19 cellular contexts compared by ENCODE assay signal in the genomic region with DNA sequence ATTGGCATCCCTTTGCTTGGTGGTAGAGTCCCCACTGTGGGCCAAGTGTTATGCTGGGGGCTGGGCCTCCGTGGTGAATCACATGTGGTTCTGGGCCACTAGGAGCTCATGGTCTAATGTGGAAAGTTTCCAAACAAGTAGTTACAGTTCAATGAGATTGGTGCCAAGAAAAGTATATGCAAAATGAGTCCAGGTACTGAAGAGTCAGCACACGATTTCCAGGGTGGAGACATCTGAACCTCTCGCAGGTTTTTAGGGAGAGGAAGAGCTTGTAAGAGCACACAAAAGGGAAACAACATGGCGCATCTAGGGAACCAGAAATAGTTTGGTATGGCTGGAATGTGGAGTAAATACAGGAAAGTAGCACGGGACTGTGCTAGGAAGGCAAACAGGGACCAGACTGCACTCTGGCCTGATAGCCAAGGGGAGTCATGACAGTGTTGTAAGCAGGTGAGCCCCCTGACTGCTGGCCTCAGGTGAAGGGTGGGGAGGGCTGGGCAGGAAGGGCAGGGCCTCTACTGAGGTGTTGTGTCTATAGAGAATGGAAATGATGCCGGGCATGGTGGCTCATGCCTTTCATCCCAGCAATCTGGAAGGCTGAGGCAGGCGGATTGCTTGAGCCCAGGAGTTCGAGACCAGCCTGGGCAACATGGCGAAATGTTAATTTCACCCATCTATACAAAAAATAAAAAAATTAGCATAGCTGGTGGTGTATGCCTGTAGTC. TPM values are rescaled to one million over a fixed set of nuclear protein-coding genes. Genes with fewer than 3 reads are reported as not detected.
DNase-seq lines count a peak whose midpoint lies in the region; ATAC-seq and TF ChIP-seq lines count a peak whose summit lies in the region.
"Had no signal": no experiment of that assay in that cellular context is flagged by ENCODE, and none has a peak within 500 bp of the region (broad histone marks: within the 10 kb centered on the region; RNA-seq: fewer than 3 reads in every experiment).

No MANE protein-coding gene starts in this region.

- WGBS in neuronal stem cell (ENCODE audit: extremely low coverage in 2 of 2, insufficient read length in 2 of 2, insufficient replicate concordance in 1 of 2), 2 donors, result no CpG with 5 or more reads among the region's 9 CpGs
- 72% methylated on average over 9 of the region's 9 CpGs for WGBS in suprapubic skin

- no peak overlapping the region for H3K4me2 ChIP-seq in neuronal stem cell (ENCODE audit: insufficient read depth, low read length, poor library complexity, severe bottlenecking)

- peaks cover 3% of the 10 kb centered on the region for H3K79me1 ChIP-seq in neuronal stem cell (ENCODE audit: low read depth, low read length)

- peaks cover 4% of the 10 kb centered on the region for H3K4me1 Mint-ChIP-seq in activated CD4-positive, alpha-beta T cell treated with anti-CD3 and anti-CD28 coated beads, Interleukin-2, amount 10 ng/mL, durations not matched to agents 24 days and 14 days

- peak overlapping the region; percentile 57 for H2BK5ac ChIP-seq in neuronal stem cell (ENCODE audit: low read length)

- peak; percentile 24 for DNase-seq in EL
- DNase-seq in brain microvascular endothelial cell, result peak; percentile 18
- DNase-seq in globus pallidus (ENCODE audit: low spot score), result peak; percentile 21
- DNase-seq in neuronal stem cell (ENCODE audit: low spot score), result no peak
- no peak for DNase-seq in suprapubic skin (ENCODE audit: low spot score in 2 of 2)
- DNase-seq in GM19238 (ENCODE audit: insufficient read length, low spot score), result no peak
- DNase-seq in activated CD4-positive, alpha-beta T cell treated with anti-CD3 and anti-CD28 coated beads, Interleukin-2, amount 10 ng/mL, durations not matched to agents 24 days and 14 days, result no peak
- DNase-seq: activated CD4-positive, alpha-beta T cell treated with anti-CD3 and anti-CD28 coated beads, Interleukin-2, amount 50 U/mL, for 4 hours; activated naive CD4-positive, alpha-beta T cell treated with anti-CD3 and anti-CD28 coated beads, Interleukin-2, amount 10 ng/mL, durations not matched to agents 7 days and 5 days; activated T-cell treated with anti-CD3 and anti-CD28 coated beads, Interleukin-2, amount 50 U/mL, for 1 hour; CD4-positive, alpha-beta T cell; gastrocnemius medialis; RPMI8226; stimulated activated CD4-positive, alpha-beta T cell treated with anti-CD3 and anti-CD28 coated beads, Interleukin-15, amount 100 ng/mL, for 24 hours; stimulated activated naive CD8-positive, alpha-beta T cell treated with anti-CD3 and anti-CD28 coated beads, Interleukin-15, Interleukin-2, amounts not matched to agents 100 U/mL and 50 U/mL, for 24 hours had no signal

- H3K9me3 Mint-ChIP-seq in activated CD4-positive, alpha-beta T cell treated with anti-CD3 and anti-CD28 coated beads, Interleukin-2, amount 10 ng/mL, durations not matched to agents 24 days and 14 days, result no peaks in the 10 kb centered on the region
- H3K9me3 Mint-ChIP-seq: activated naive CD4-positive, alpha-beta T cell treated with anti-CD3 and anti-CD28 coated beads, Interleukin-2, amount 10 ng/mL, durations not matched to agents 7 days and 5 days; CD4-positive, alpha-beta T cell; natural killer cell treated with Interleukin-12 subunit alpha and Interleukin-12 subunit beta and Interleukin-15 and Interleukin-18, amount 100 ng/mL, for 72 hours had no signal

- no peak overlapping the region for H3K4me3 ChIP-seq in brain microvascular endothelial cell (ENCODE audit: low read depth, low read length)
- H3K4me3 ChIP-seq in neuronal stem cell (ENCODE audit: low read length in 2 of 2), result no peak overlapping the region
- H3K4me3 ChIP-seq in suprapubic skin, result no peak overlapping the region
- H3K4me3 ChIP-seq: gastrocnemius medialis, lung, vagina had no signal

- H3K9me3 ChIP-seq in neuronal stem cell (replicated peaks in 1 of 2; ENCODE audit: control insufficient read depth in 2 of 2, insufficient read depth in 1 of 2, low read depth in 1 of 2, low read length in 2 of 2), result no peaks in the 10 kb centered on the region
- no peaks in the 10 kb centered on the region for H3K9me3 ChIP-seq in suprapubic skin
- H3K9me3 ChIP-seq: gastrocnemius medialis, vagina had no signal

- in situ Hi-C loops in brain microvascular endothelial cell (cut with HindIII; ENCODE audit: low pct_ligation_motif_present, low sequenced_read_pairs), result no loop called here

- H3K14ac ChIP-seq in neuronal stem cell (ENCODE audit: low read length), result no peak overlapping the region

- peak overlapping the region; percentile 83 for H4K8ac ChIP-seq in neuronal stem cell (ENCODE audit: low read depth, low read length)

- no peak overlapping the region for H2AK5ac ChIP-seq in neuronal stem cell (ENCODE audit: low read depth, low read length)

- no peak overlapping the region for H2AFZ ChIP-seq in neuronal stem cell (ENCODE audit: low read length)

- no peak for TF ChIP-seq EP300 in suprapubic skin (IDR thresholded peaks at IDR 0.05)

- intact Hi-C loops in activated CD4-positive, alpha-beta T cell treated with anti-CD3 and anti-CD28 coated beads, Interleukin-2, amount 10 ng/mL, durations not matched to agents 24 days and 14 days (cut with micrococcal nuclease), result loop anchor here (1.0 kb wide), 1 partner anchor 13 kb away; the partner anchor contains the start of genes C22orf23 and POLR2F

- no peak overlapping the region for H3K4me3 Mint-ChIP-seq in activated CD4-positive, alpha-beta T cell treated with anti-CD3 and anti-CD28 coated beads, Interleukin-2, amount 10 ng/mL, durations not matched to agents 24 days and 14 days
- H3K4me3 Mint-ChIP-seq: activated naive CD4-positive, alpha-beta T cell treated with anti-CD3 and anti-CD28 coated beads, Interleukin-2, amount 10 ng/mL, durations not matched to agents 7 days and 5 days; CD4-positive, alpha-beta T cell; natural killer cell treated with Interleukin-12 subunit alpha and Interleukin-12 subunit beta and Interleukin-15 and Interleukin-18, amount 100 ng/mL, for 72 hours had no signal

- TF ChIP-seq POLR2A in suprapubic skin (IDR thresholded peaks at IDR 0.05), result no peak

- peak overlapping the region; percentile 45 for H3K27ac ChIP-seq in brain microvascular endothelial cell
- no peak overlapping the region for H3K27ac ChIP-seq in neuronal stem cell (replicated peaks; ENCODE audit: low read length)
- no peak overlapping the region for H3K27ac ChIP-seq in suprapubic skin
- H3K27ac ChIP-seq: gastrocnemius medialis, vagina had no signal

- TF ChIP-seq CTCF in brain microvascular endothelial cell (IDR thresholded peaks at IDR 0.05; ENCODE audit: low read depth, low read length, missing control alignments) (no peak), suprapubic skin (IDR thresholded peaks at IDR 0.05) (no peak)

- H3K4me1 ChIP-seq in neuronal stem cell (ENCODE audit: control insufficient read depth in 2 of 2, insufficient read depth in 1 of 2, low read depth in 1 of 2, low read length in 2 of 2) (peaks cover 4 to 21% of the 10 kb centered on the region in 2 donors), suprapubic skin (peaks cover 16% of the 10 kb centered on the region)
- H3K4me1 ChIP-seq: vagina had no signal

- no peak overlapping the region for H3K23ac ChIP-seq in neuronal stem cell (ENCODE audit: low read depth, low read length, poor library complexity)

- no peak overlapping the region for H4K91ac ChIP-seq in neuronal stem cell (ENCODE audit: low read depth, low read length, poor library complexity)

- no peak overlapping the region for H2BK12ac ChIP-seq in neuronal stem cell (ENCODE audit: low read length)

- H3K27me3 ChIP-seq in brain microvascular endothelial cell (replicated peaks) (no peaks in the 10 kb centered on the region), neuronal stem cell (ENCODE audit: control insufficient read depth in 3 of 3, insufficient read depth in 3 of 3, low read depth in 1 of 3, low read length in 3 of 3) (no peaks in the 10 kb centered on the region), suprapubic skin (no peaks in the 10 kb centered on the region)
- H3K27me3 ChIP-seq: gastrocnemius medialis, vagina had no signal

- no peak overlapping the region for H2BK15ac ChIP-seq in neuronal stem cell (ENCODE audit: low read length)

- H3K36me3 Mint-ChIP-seq in activated CD4-positive, alpha-beta T cell treated with anti-CD3 and anti-CD28 coated beads, Interleukin-2, amount 10 ng/mL, durations not matched to agents 24 days and 14 days (ENCODE audit: low read depth), result peaks cover 42% of the 10 kb centered on the region

- H3K27ac Mint-ChIP-seq in activated CD4-positive, alpha-beta T cell treated with anti-CD3 and anti-CD28 coated beads, Interleukin-2, amount 10 ng/mL, durations not matched to agents 24 days and 14 days, result no peak overlapping the region
- H3K27ac Mint-ChIP-seq: activated naive CD4-positive, alpha-beta T cell treated with anti-CD3 and anti-CD28 coated beads, Interleukin-2, amount 10 ng/mL, durations not matched to agents 7 days and 5 days; CD4-positive, alpha-beta T cell; natural killer cell treated with Interleukin-12 subunit alpha and Interleukin-12 subunit beta and Interleukin-15 and Interleukin-18, amount 100 ng/mL, for 72 hours had no signal

- H2BK120ac ChIP-seq in neuronal stem cell (ENCODE audit: low read depth, low read length), result no peak overlapping the region

- H3K27me3 Mint-ChIP-seq in activated CD4-positive, alpha-beta T cell treated with anti-CD3 and anti-CD28 coated beads, Interleukin-2, amount 10 ng/mL, durations not matched to agents 24 days and 14 days, result no peaks in the 10 kb centered on the region
- H3K27me3 Mint-ChIP-seq: activated naive CD4-positive, alpha-beta T cell treated with anti-CD3 and anti-CD28 coated beads, Interleukin-2, amount 10 ng/mL, durations not matched to agents 7 days and 5 days; CD4-positive, alpha-beta T cell; natural killer cell treated with Interleukin-12 subunit alpha and Interleukin-12 subunit beta and Interleukin-15 and Interleukin-18, amount 100 ng/mL, for 72 hours had no signal

- no peak overlapping the region for H3K4ac ChIP-seq in neuronal stem cell (ENCODE audit: low read length)

- no peak for ATAC-seq in GM18520 (IDR thresholded peaks at IDR 0.05; ENCODE audit: unreplicated experiment)

- peak overlapping the region; percentile 13 for H3K18ac ChIP-seq in neuronal stem cell (ENCODE audit: low read length)

- H3K36me3 ChIP-seq in brain microvascular endothelial cell (replicated peaks) (peaks cover 47% of the 10 kb centered on the region), neuronal stem cell (replicated peaks in 1 of 2; ENCODE audit: control insufficient read depth in 2 of 2, insufficient read depth in 2 of 2, low read length in 2 of 2) (peaks cover 22 to 76% of the 10 kb centered on the region in 2 donors), suprapubic skin (peaks cover 53% of the 10 kb centered on the region)

- H3K9ac ChIP-seq in neuronal stem cell (ENCODE audit: low read depth, low read length, poor library complexity), result peak overlapping the region; percentile 61

RNA-seq across cellular contexts. Expression of gene POLR2F, which starts 12.6 kb away (rescaled TPM):
- polyA plus RNA-seq in neuronal stem cell (2013, experiment 1 of 2), result 108 TPM
- 103 TPM for polyA plus RNA-seq in neuronal stem cell (2013, experiment 2 of 2)
- 10 to 100 TPM; 60.1 to 66.8 (median 64.1) TPM for total RNA-seq in suprapubic skin
- 113 TPM in 2 replicates for total RNA-seq in activated CD4-positive, alpha-beta T cell treated with anti-CD3 and anti-CD28 coated beads, Interleukin-2, amount 10 ng/mL, durations not matched to agents 24 days and 14 days

RNA-seq across cellular contexts. Expression of gene C22orf23, which starts 12.7 kb away (rescaled TPM):
- 1.3 TPM for polyA plus RNA-seq in neuronal stem cell (2013, experiment 1 of 2)
- polyA plus RNA-seq in neuronal stem cell (2013, experiment 2 of 2), result 1.1 TPM
- not detected for total RNA-seq in suprapubic skin
- 0.37 TPM in 1 of 2 replicates, not detected in the other for total RNA-seq in activated CD4-positive, alpha-beta T cell treated with anti-CD3 and anti-CD28 coated beads, Interleukin-2, amount 10 ng/mL, durations not matched to agents 24 days and 14 days
- total RNA-seq: CD4-positive, alpha-beta T cell; vagina had no signal

RNA-seq across cellular contexts. Expression of gene SOX10, which starts 18.3 kb away (rescaled TPM):
- 1.5 TPM for polyA plus RNA-seq in neuronal stem cell (2013, experiment 1 of 2)
- polyA plus RNA-seq in neuronal stem cell (2013, experiment 2 of 2), result 1.4 TPM
- 10 to 100 TPM; 15.2 to 30.8 (median 20.5) TPM for total RNA-seq in suprapubic skin
- not detected in 2 replicates for total RNA-seq in activated CD4-positive, alpha-beta T cell treated with anti-CD3 and anti-CD28 coated beads, Interleukin-2, amount 10 ng/mL, durations not matched to agents 24 days and 14 days
- total RNA-seq: CD4-positive, alpha-beta T cell; natural killer cell treated with Interleukin-12 subunit alpha and Interleukin-12 subunit beta and Interleukin-15 and Interleukin-18, amount 100 ng/mL, for 72 hours had no signal

Comparison
In these comparisons a context has a peak if more than half of its experiments do, and no peak if none do; other contexts are left out.
1. DNase-seq: peak in EL (single experiment), brain microvascular endothelial cell (single experiment) and globus pallidus (single experiment); none in neuronal stem cell (single experiment), suprapubic skin (0 of 2), GM19238 (single experiment) and activated CD4-positive, alpha-beta T cell treated with anti-CD3 and anti-CD28 coated beads, Interleukin-2, amount 10 ng/mL, durations not matched to agents 24 days and 14 days (single experiment).
2. RNA of gene SOX10, which starts 18.3 kb away (total RNA-seq): 15.2 to 30.8 TPM in suprapubic skin; not detected in activated CD4-positive, alpha-beta T cell treated with anti-CD3 and anti-CD28 coated beads, Interleukin-2, amount 10 ng/mL, durations not matched to agents 24 days and 14 days; every median in the first group is over 10 times any median in the second.